Comparison of ENCODE assay signal across 9 cellular contexts in the genomic region with DNA sequence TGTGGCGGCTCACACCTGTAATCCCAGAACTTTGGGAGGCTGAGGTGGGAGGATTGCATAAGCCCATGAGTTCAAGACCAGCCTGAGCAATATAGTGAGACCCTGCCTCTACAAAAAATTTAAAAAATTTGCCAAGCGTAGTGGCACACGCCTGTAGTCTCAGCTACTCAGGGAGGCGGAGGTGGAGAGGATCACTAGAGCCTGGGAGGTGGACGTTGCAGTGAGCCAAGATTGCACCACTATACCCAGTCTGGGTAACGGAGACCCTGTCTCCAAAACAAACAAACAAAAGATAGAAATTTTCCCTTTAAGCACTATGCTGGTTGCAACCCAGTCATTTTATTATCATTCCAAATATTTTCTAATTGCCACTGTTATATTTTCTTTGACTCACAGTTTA.
"Had no signal": no experiment of that assay in that cellular context is flagged by ENCODE, and none has a peak within 500 bp of the region (broad histone marks: within the 10 kb centered on the region; RNA-seq: fewer than 3 reads in every experiment).

No MANE protein-coding gene starts in this region.

- H3K4me1 ChIP-seq: HAP-1 had no signal

- H3K4me2 ChIP-seq: GM23338 had no signal

- H3K9ac ChIP-seq: GM23248 had no signal

- H3K9me3 Mint-ChIP-seq: GM23338, H9, HFFc6 had no signal

- H3K4me3 Mint-ChIP-seq: GM23338, H9, HFFc6 had no signal

- H3K4me3 ChIP-seq: GM23248, GM23338, HAP-1 had no signal

- H3K9me3 ChIP-seq: HAP-1 had no signal

- H3K27ac Mint-ChIP-seq: GM23338, H9, HFFc6 had no signal

- DNase-seq: GM23248, GOT3, H7, H9, HCEC 1CT, HFFc6 had no signal

- H3K27ac ChIP-seq: GM23248 had no signal

- ATAC-seq: GM23338, HCT116 had no signal

- H2AFZ ChIP-seq: GM23248, GM23338 had no signal

- H3K36me3 ChIP-seq: HAP-1 had no signal
